In genomic region chr16:47058295-47059086, GRCh38 we compare ENCODE assay signal across 1 cellular context.
TF ChIP-seq lines count a peak whose summit lies in the region.

No MANE protein-coding gene starts in this region.

TF ChIP-seq in HepG2, 621 proteins besides CTCF, POLR2A, EP300 and RAD21 (continued from another document and continues in another):
- TF ChIP-seq CBX5 (CRISPR knock-in tag; IDR thresholded peaks at IDR 0.05; ENCODE audit: borderline replicate concordance) (peak; percentile 44; the same call in 1 of the 2 replicates), ZNF670 (CRISPR knock-in tag; IDR thresholded peaks at IDR 0.05; ENCODE audit: borderline replicate concordance) (peak; percentile 77; the same call in 1 of the 2 replicates), PHB2 (IDR thresholded peaks at IDR 0.05; ENCODE audit: partially characterized antibody) (no peak), ZNF251 (CRISPR knock-in tag; IDR thresholded peaks at IDR 0.05) (no peak), ZNF281 (CRISPR knock-in tag; IDR thresholded peaks at IDR 0.05; ENCODE audit: borderline replicate concordance) (no peak), ADNP (CRISPR knock-in tag; IDR thresholded peaks at IDR 0.05) (no peak; the same call in 1 of the 2 replicates), RBM22 (optimal IDR thresholded peaks at IDR 0.05; ENCODE audit: low read length) (no peak), FOXC1 (CRISPR knock-in tag; IDR thresholded peaks at IDR 0.05; ENCODE audit: borderline replicate concordance) (no peak; the same call in 1 of the 2 replicates), ZNF619 (CRISPR knock-in tag; IDR thresholded peaks at IDR 0.05) (no peak), ZNF788 (CRISPR knock-in tag; IDR thresholded peaks at IDR 0.05; ENCODE audit: borderline replicate concordance) (peak; percentile 55; the same call in 1 of the 2 replicates), KAT7 (CRISPR knock-in tag; IDR thresholded peaks at IDR 0.05; ENCODE audit: borderline replicate concordance) (no peak), ZNF773 (CRISPR knock-in tag; IDR thresholded peaks at IDR 0.05; ENCODE audit: borderline replicate concordance) (no peak), SNAPC2 (CRISPR knock-in tag; IDR thresholded peaks at IDR 0.05) (peak; percentile 79; the same call in 1 of the 2 replicates), ZNF274 (CRISPR knock-in tag; IDR thresholded peaks at IDR 0.05) (no peak), RFX3 (CRISPR knock-in tag; IDR thresholded peaks at IDR 0.05) (no peak), NAIF1 (CRISPR knock-in tag; IDR thresholded peaks at IDR 0.05; ENCODE audit: borderline replicate concordance) (no peak), ZNF382 (CRISPR knock-in tag; IDR thresholded peaks at IDR 0.05; ENCODE audit: borderline replicate concordance) (no peak), MLX (CRISPR knock-in tag; IDR thresholded peaks at IDR 0.05) (peak; percentile 51; the same call in 1 of the 2 replicates), ZFP82 (CRISPR knock-in tag; IDR thresholded peaks at IDR 0.05; ENCODE audit: borderline replicate concordance) (no peak), CSRNP2 (CRISPR knock-in tag; conservative IDR thresholded peaks at IDR 0.05; ENCODE audit: low read depth) (no peak), TOPORS (CRISPR knock-in tag; IDR thresholded peaks at IDR 0.05) (no peak), PRPF4 (IDR thresholded peaks at IDR 0.05; ENCODE audit: low read depth, low read length, poor library complexity, severe bottlenecking) (no peak), ATF6 (CRISPR knock-in tag; conservative IDR thresholded peaks at IDR 0.05) (no peak), MIER2 (CRISPR knock-in tag; IDR thresholded peaks at IDR 0.05) (peak; percentile 72; the same call in 1 of the 2 replicates), ZNF468 (CRISPR knock-in tag; IDR thresholded peaks at IDR 0.05) (no peak), MATR3 (CRISPR knock-in tag; IDR thresholded peaks at IDR 0.05) (no peak), ZNF841 (CRISPR knock-in tag; IDR thresholded peaks at IDR 0.05; ENCODE audit: borderline replicate concordance) (no peak), EZH2 (conservative IDR thresholded peaks at IDR 0.05; ENCODE audit: low read depth, low read length) (no peak), ZNF225 (CRISPR knock-in tag; IDR thresholded peaks at IDR 0.05) (no peak; the same call in 1 of the 2 replicates), ONECUT2 (CRISPR knock-in tag; IDR thresholded peaks at IDR 0.05) (peak; percentile 94), THRA (CRISPR knock-in tag; IDR thresholded peaks at IDR 0.05; ENCODE audit: borderline replicate concordance) (no peak; the same call in 1 of the 2 replicates), ZNF569 (CRISPR knock-in tag; IDR thresholded peaks at IDR 0.05; ENCODE audit: borderline replicate concordance) (no peak), CHCHD3 (CRISPR knock-in tag; IDR thresholded peaks at IDR 0.05) (no peak), POLR2AphosphoS5 (IDR thresholded peaks at IDR 0.05; ENCODE audit: low read depth, low read length) (peak; percentile 56), ZSCAN12 (CRISPR knock-in tag; IDR thresholded peaks at IDR 0.05) (peak; percentile 80; the same call in 1 of the 2 replicates), SNAPC4 (CRISPR knock-in tag; IDR thresholded peaks at IDR 0.05) (no peak), STAT5B (CRISPR knock-in tag; IDR thresholded peaks at IDR 0.05) (no peak), KLF11 (CRISPR knock-in tag; IDR thresholded peaks at IDR 0.05) (0 out of 2 replicates have a peak, but pooled peaks have one; percentile 24), PTBP1 (IDR thresholded peaks at IDR 0.05; ENCODE audit: low read depth, low read length, poor library complexity, severe bottlenecking) (no peak), BCL6 (CRISPR knock-in tag; IDR thresholded peaks at IDR 0.05) (peak; percentile 62), ZNF547 (CRISPR knock-in tag; IDR thresholded peaks at IDR 0.05) (peak; percentile 35; the same call in 1 of the 2 replicates), ZBTB4 (CRISPR knock-in tag; IDR thresholded peaks at IDR 0.05; ENCODE audit: borderline replicate concordance) (no peak), SIX1 (CRISPR knock-in tag; IDR thresholded peaks at IDR 0.05; ENCODE audit: borderline replicate concordance) (peak; percentile 44; the same call in 1 of the 2 replicates), TEAD2 (CRISPR knock-in tag; IDR thresholded peaks at IDR 0.05) (no peak), ZNF549 (CRISPR knock-in tag; IDR thresholded peaks at IDR 0.05) (no peak), ZNF777 (CRISPR knock-in tag; IDR thresholded peaks at IDR 0.05) (no peak), MEIS1 (CRISPR knock-in tag; IDR thresholded peaks at IDR 0.05; ENCODE audit: borderline replicate concordance) (no peak; the same call in 1 of the 2 replicates), SALL1 (CRISPR knock-in tag; IDR thresholded peaks at IDR 0.05) (peak; percentile 89)
